8 cellular contexts compared by ENCODE assay signal in the genomic region with DNA sequence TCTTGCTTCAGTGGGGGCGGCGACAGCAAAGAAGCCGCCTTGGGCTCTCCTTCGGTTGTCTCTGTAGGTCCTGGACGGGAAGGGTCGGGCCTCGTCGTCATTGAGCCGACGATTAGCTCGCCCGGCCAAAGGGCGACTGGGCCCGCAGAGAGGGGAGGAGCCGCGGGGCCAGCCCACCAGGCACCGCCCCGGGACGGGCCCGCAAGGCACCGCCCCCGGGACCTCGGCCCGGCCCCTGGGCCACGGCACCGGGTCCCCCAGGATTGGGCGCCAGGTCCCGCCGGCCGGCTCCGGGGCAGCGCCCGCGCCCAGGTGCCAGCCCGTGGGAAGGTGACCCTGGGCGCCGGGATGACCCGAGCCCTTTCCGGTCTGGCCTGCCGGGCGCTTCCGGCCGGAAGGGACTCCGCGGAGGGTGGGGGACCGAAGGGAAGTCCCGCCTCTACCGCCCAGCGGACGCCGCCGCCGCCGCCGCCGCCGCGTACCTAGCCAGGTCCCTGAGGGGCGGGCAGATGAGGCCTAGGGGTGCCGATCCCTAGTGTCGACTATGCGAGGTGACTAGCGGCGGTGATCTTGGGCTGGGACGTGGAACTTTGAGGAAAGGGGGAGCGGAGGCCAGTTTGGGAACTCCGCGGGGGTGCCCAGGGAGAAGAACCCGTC. TPM values are rescaled to one million over a fixed set of nuclear protein-coding genes. Genes with fewer than 3 reads are reported as not detected.
A peak's percentile ranks its signal among the peaks of the same experiment; 100 is the strongest.
DNase-seq lines count a peak whose midpoint lies in the region; ATAC-seq and TF ChIP-seq lines count a peak whose summit lies in the region.

Gene GBA2 (minus strand): TSS at position 371 of the 657 bp plus-strand sequence. CDS start 524 bp downstream, outside the sequence.
Gene RGP1 (plus strand): TSS at position 430 of the 657 bp plus-strand sequence. CDS start 469 bp downstream, outside the sequence.

- no peak for TF ChIP-seq CTCF in GM12865 (IDR thresholded peaks at IDR 0.05; ENCODE audit: insufficient read depth, low read depth, low read length, missing control alignments)
- no peak for TF ChIP-seq CTCF in HFFc6 (IDR thresholded peaks at IDR 0.05)

- H3K4me3 ChIP-seq in GM12865 (ENCODE audit: low read depth, low read length), result peak within 1 kb of the TSS; percentile 70

- peak within 1 kb of the TSS; percentile 77 for H3K27ac Mint-ChIP-seq in HFFc6
- peak within 1 kb of the TSS; percentile 90 for H3K27ac Mint-ChIP-seq in T-helper 1 cell treated with Interleukin-12 subunit alpha and Interleukin-12 subunit beta and Interleukin-4 antibody, amounts not matched to agents 30 μg/mL and 1 μg/mL, for 36 hours

- peaks cover 3% of the 10 kb centered on the region; the same call in 1 of the 2 replicates for H3K27me3 Mint-ChIP-seq in HFFc6 (ENCODE audit: insufficient read depth)
- no peaks in the 10 kb centered on the region for H3K27me3 Mint-ChIP-seq in T-helper 1 cell treated with Interleukin-12 subunit alpha and Interleukin-12 subunit beta and Interleukin-4 antibody, amounts not matched to agents 30 μg/mL and 1 μg/mL, for 36 hours (ENCODE audit: low read depth)

- peaks cover 46% of the 10 kb centered on the region for H3K36me3 Mint-ChIP-seq in HFFc6 (ENCODE audit: low read depth)
- peaks cover 40% of the 10 kb centered on the region for H3K36me3 Mint-ChIP-seq in T-helper 1 cell treated with Interleukin-12 subunit alpha and Interleukin-12 subunit beta and Interleukin-4 antibody, amounts not matched to agents 30 μg/mL and 1 μg/mL, for 36 hours (ENCODE audit: low read depth)

- peak within 1 kb of the TSS; percentile 92 for H3K4me3 Mint-ChIP-seq in HFFc6
- H3K4me3 Mint-ChIP-seq in T-helper 1 cell treated with Interleukin-12 subunit alpha and Interleukin-12 subunit beta and Interleukin-4 antibody, amounts not matched to agents 30 μg/mL and 1 μg/mL, for 36 hours, result peak within 1 kb of the TSS; percentile 90

- peak; percentile 93 for ATAC-seq in left ventricle myocardium superior

- intact Hi-C loops in left ventricle myocardium superior (cut with micrococcal nuclease) (no loop called here), posterior vena cava (cut with DNase I) (loop anchor here in 1 of 2 donors (5.0 kb wide), 1 partner anchor 52 kb away; no protein-coding TSS in a partner anchor)

- DNase-seq in GM12865 (ENCODE audit: low read depth), result peak; percentile 87
- peak; percentile 52 for DNase-seq in HFFc6
- peak; percentile 38 for DNase-seq in MV-4-11 (lab: John Stamatoyannopoulos, UW)
- peak in 56 of 58 donors; percentile 32 to 90 (median 72) for DNase-seq in anterior cingulate cortex (lab: John Stamatoyannopoulos, UW)
- DNase-seq in left ventricle myocardium superior, result peak; percentile 92
- DNase-seq in posterior vena cava (ENCODE audit: low spot score), result peak; percentile 94
- DNase-seq in GOT3 (lab: John Stamatoyannopoulos, UW), result no peak

- no peaks in the 10 kb centered on the region for H3K9me3 Mint-ChIP-seq in HFFc6
- no peaks in the 10 kb centered on the region for H3K9me3 Mint-ChIP-seq in T-helper 1 cell treated with Interleukin-12 subunit alpha and Interleukin-12 subunit beta and Interleukin-4 antibody, amounts not matched to agents 30 μg/mL and 1 μg/mL, for 36 hours

- H3K4me1 Mint-ChIP-seq in HFFc6 (ENCODE audit: low read depth), result peaks cover 41% of the 10 kb centered on the region
- H3K4me1 Mint-ChIP-seq in T-helper 1 cell treated with Interleukin-12 subunit alpha and Interleukin-12 subunit beta and Interleukin-4 antibody, amounts not matched to agents 30 μg/mL and 1 μg/mL, for 36 hours (ENCODE audit: low read depth), result peaks cover 41% of the 10 kb centered on the region

RNA-seq across cellular contexts. Expression of gene GBA2, which starts in this region (rescaled TPM):
- total RNA-seq in HFFc6 (2021; fragmentation: NEBNext Ultra II Directional; extraction: Animal tissue kit (Norgen Biotek cat#: 25700)), result 10 to 100 TPM; 22.9 to 25.7 (median 24.0) TPM
- 90.2 TPM for total RNA-seq in left ventricle myocardium superior
- total RNA-seq in posterior vena cava, result 10 to 100 TPM; 50.1 to 57.7 TPM

RNA-seq across cellular contexts. Expression of gene RGP1, which starts in this region (rescaled TPM):
- total RNA-seq in HFFc6 (2021; fragmentation: NEBNext Ultra II Directional; extraction: Animal tissue kit (Norgen Biotek cat#: 25700)), result 10 to 100 TPM; 27.6 to 35.1 (median 30.9) TPM
- 32.4 TPM for total RNA-seq in left ventricle myocardium superior
- total RNA-seq in posterior vena cava, result 10 to 100 TPM; 27.8 to 29.5 TPM
